28 cellular contexts compared by ENCODE assay signal in the genomic region with DNA sequence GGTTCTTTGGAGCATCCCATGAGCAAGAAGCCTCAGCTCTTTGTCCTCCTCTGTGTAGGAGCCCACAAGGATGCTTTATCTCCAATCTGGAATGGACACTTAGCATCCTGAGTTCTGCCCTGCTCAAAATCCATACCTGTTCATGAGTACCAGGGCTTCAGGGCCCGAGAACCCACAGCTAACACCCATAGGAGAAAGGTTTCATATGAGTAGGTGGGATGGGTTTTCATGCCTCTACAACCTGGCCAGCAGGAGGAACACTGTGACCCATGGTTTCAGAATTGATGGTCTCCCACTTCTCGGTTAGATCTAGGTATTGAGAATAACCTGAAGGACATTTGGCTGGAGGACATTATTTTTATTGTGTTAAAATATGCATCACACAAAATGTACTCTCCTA.
"Had no signal": no experiment of that assay in that cellular context is flagged by ENCODE, and none has a peak within 500 bp of the region (broad histone marks: within the 10 kb centered on the region; RNA-seq: fewer than 3 reads in every experiment).

No MANE protein-coding gene starts in this region.

- H3K4me3 Mint-ChIP-seq: activated CD4-positive, alpha-beta memory T cell treated with anti-CD3 and anti-CD28 coated beads, Interleukin-2, amount 10 ng/mL, durations not matched to agents 7 days and 5 days; activated CD4-positive, alpha-beta T cell treated with anti-CD3 and anti-CD28 coated beads, Interleukin-2, amount 10 ng/mL, durations not matched to agents 24 days and 14 days; activated naive CD4-positive, alpha-beta T cell treated with anti-CD3 and anti-CD28 coated beads, Interleukin-2, amount 50 U/mL, for 24 hours; activated T-helper 1 cell treated with anti-CD3 and anti-CD28 coated beads, Interleukin-12 subunit alpha, Interleukin-12 subunit beta, Interleukin-2, Interleukin-4 antibody, amounts not matched to agents 30 ng/mL and 10 ng/mL and 1 ng/mL, durations not matched to agents 14 hours and 24 hours and 36 hours; mesothelial cell of epicardium; nephron progenitor cell; T-helper 2 cell treated with Interferon-gamma antibody and Interleukin-4, amounts not matched to agents 5 μg/mL and 100 μg/mL, for 36 hours; type B pancreatic cell had no signal

- H3K36me3 ChIP-seq: adrenal gland, ascending aorta, brain microvascular endothelial cell, pancreas, thoracic aorta, vagina had no signal

- H3K4me1 ChIP-seq: adrenal gland, ascending aorta, pancreas, psoas muscle, vagina had no signal

- H3K9me3 Mint-ChIP-seq: activated T-helper 1 cell treated with anti-CD3 and anti-CD28 coated beads, Interleukin-12 subunit alpha, Interleukin-12 subunit beta, Interleukin-2, Interleukin-4 antibody, amounts not matched to agents 30 ng/mL and 10 ng/mL and 1 ng/mL, durations not matched to agents 14 hours and 24 hours and 36 hours; T-helper 2 cell treated with Interferon-gamma antibody and Interleukin-4, amounts not matched to agents 5 μg/mL and 100 μg/mL, for 36 hours had no signal

- ATAC-seq: pancreas, psoas muscle, right cardiac atrium had no signal

- H3K4me1 Mint-ChIP-seq: activated naive CD4-positive, alpha-beta T cell treated with anti-CD3 and anti-CD28 coated beads, Interleukin-2, amount 50 U/mL, for 24 hours had no signal

- H3K4me3 ChIP-seq: adrenal gland, ascending aorta, hepatocyte, left lung, lung, pancreas, psoas muscle, thoracic aorta, vagina had no signal

- DNase-seq: activated CD4-positive, alpha-beta memory T cell treated with anti-CD3 and anti-CD28 coated beads, Interleukin-2, amount 10 ng/mL, durations not matched to agents 7 days and 5 days; activated CD4-positive, alpha-beta T cell treated with anti-CD3 and anti-CD28 coated beads, Interleukin-2, amount 10 ng/mL, durations not matched to agents 24 days and 14 days; activated gamma-delta T cell treated with Interleukin-2 at 50 U/mL for 16 hours; adrenal gland; brain microvascular endothelial cell; caudate nucleus; dermis blood vessel endothelial cell; effector CD8-positive, alpha-beta T cell; erythroblast; foreskin melanocyte; kidney glomerular epithelial cell; left lung; nephron progenitor cell; pancreas; psoas muscle; right cardiac atrium; stimulated activated CD4-positive, alpha-beta T cell treated with anti-CD3 and anti-CD28 coated beads, Interleukin-4, amount 100 ng/mL, for 4 hours had no signal

- H3K27ac Mint-ChIP-seq: activated CD4-positive, alpha-beta memory T cell treated with anti-CD3 and anti-CD28 coated beads, Interleukin-2, amount 10 ng/mL, durations not matched to agents 7 days and 5 days; activated CD4-positive, alpha-beta T cell treated with anti-CD3 and anti-CD28 coated beads, Interleukin-2, amount 10 ng/mL, durations not matched to agents 24 days and 14 days; activated naive CD4-positive, alpha-beta T cell treated with anti-CD3 and anti-CD28 coated beads, Interleukin-2, amount 50 U/mL, for 24 hours; activated T-helper 1 cell treated with anti-CD3 and anti-CD28 coated beads, Interleukin-12 subunit alpha, Interleukin-12 subunit beta, Interleukin-2, Interleukin-4 antibody, amounts not matched to agents 30 ng/mL and 10 ng/mL and 1 ng/mL, durations not matched to agents 14 hours and 24 hours and 36 hours; mesothelial cell of epicardium; nephron progenitor cell; T-helper 2 cell treated with Interferon-gamma antibody and Interleukin-4, amounts not matched to agents 5 μg/mL and 100 μg/mL, for 36 hours; type B pancreatic cell had no signal

- H3K9me3 ChIP-seq: adrenal gland, ascending aorta, left lung, pancreas, psoas muscle, thoracic aorta, vagina had no signal

- H3K4me2 ChIP-seq: hepatocyte had no signal

- H3K36me3 Mint-ChIP-seq: activated naive CD4-positive, alpha-beta T cell treated with anti-CD3 and anti-CD28 coated beads, Interleukin-2, amount 50 U/mL, for 24 hours; mesothelial cell of epicardium; type B pancreatic cell had no signal

- H3K79me2 ChIP-seq: hepatocyte had no signal

- H2AFZ ChIP-seq: hepatocyte had no signal

- H3K27ac ChIP-seq: ascending aorta, brain microvascular endothelial cell, hepatocyte, pancreas, psoas muscle, thoracic aorta, vagina, VCaP had no signal

- H3K27me3 Mint-ChIP-seq: activated CD4-positive, alpha-beta memory T cell treated with anti-CD3 and anti-CD28 coated beads, Interleukin-2, amount 10 ng/mL, durations not matched to agents 7 days and 5 days; activated naive CD4-positive, alpha-beta T cell treated with anti-CD3 and anti-CD28 coated beads, Interleukin-2, amount 50 U/mL, for 24 hours had no signal

- H3K27me3 ChIP-seq: adrenal gland, ascending aorta, brain microvascular endothelial cell, hepatocyte, left lung, pancreas, vagina had no signal

- FAIRE-seq: pancreas had no signal
